In the genomic region with DNA sequence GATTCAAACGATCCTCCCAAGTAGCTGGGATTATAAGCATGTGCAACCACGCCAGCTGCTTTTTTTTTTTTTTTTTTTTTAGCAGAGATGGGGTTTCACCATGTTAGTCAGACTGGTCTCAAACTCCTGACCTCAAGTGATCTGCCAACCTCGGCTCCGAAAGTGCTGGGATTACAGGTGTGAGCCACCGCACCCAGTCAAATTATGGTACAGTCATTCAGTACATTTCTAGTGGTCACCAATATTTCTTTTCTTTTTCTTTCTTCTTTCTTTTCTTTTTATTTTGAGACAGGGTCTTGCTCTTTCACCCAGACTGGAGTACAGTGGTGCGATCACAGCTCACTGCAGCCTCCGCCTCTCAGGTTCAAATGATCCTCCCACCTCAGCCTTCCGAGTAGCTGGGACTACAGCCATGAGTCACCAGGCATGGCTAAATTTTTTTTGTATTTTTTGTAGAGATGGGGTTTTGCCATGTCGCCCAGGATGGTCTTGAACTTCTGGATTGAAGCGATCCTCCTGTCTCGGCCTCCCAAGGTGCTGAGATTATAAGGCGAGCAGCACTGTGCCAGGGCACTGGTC, we compare ENCODE assay signal across 13 cellular contexts. TPM values are rescaled to one million over a fixed set of nuclear protein-coding genes. Genes with fewer than 3 reads are reported as not detected.
DNase-seq lines count a peak whose midpoint lies in the region; ATAC-seq and TF ChIP-seq lines count a peak whose summit lies in the region.
"Had no signal": no experiment of that assay in that cellular context is flagged by ENCODE, and none has a peak within 500 bp of the region (broad histone marks: within the 10 kb centered on the region; RNA-seq: fewer than 3 reads in every experiment).

No MANE protein-coding gene starts in this region.

- no peaks in the 10 kb centered on the region for H3K27me3 Mint-ChIP-seq in activated CD8-positive, alpha-beta T cell treated with anti-CD3 and anti-CD28 coated beads for 36 hours
- H3K27me3 Mint-ChIP-seq in activated CD8-positive, alpha-beta T cell treated with anti-CD3 and anti-CD28 coated beads, Interleukin-2, amount 10 ng/mL, durations not matched to agents 7 days and 5 days (ENCODE audit: low read depth) = peaks cover 6% of the 10 kb centered on the region
- H3K27me3 Mint-ChIP-seq in T-helper 17 cell = no peaks in the 10 kb centered on the region
- H3K27me3 Mint-ChIP-seq in activated T-helper 2 cell treated with anti-CD3 and anti-CD28 coated beads, Interferon-gamma antibody, Interleukin-2, Interleukin-4, amounts not matched to agents 10 μg/mL and 5 μg/mL and 100 μg/mL, durations not matched to agents 14 hours and 24 hours and 36 hours (ENCODE audit: low read depth) = peaks cover 2% of the 10 kb centered on the region

- CTCF ChIA-PET in activated CD8-positive, alpha-beta T cell treated with anti-CD3 and anti-CD28 coated beads for 36 hours (lab: Charles Lee) = interaction anchor here (1.2 kb wide), 1 partner anchor 12 kb away, joined by 3 read pairs; no protein-coding TSS in a partner anchor
- CTCF ChIA-PET in activated CD8-positive, alpha-beta T cell treated with anti-CD3 and anti-CD28 coated beads, Interleukin-2, amount 10 ng/mL, durations not matched to agents 7 days and 5 days (lab: Charles Lee) = interaction anchor here (1.3 kb wide), 1 partner anchor 17 kb away, joined by 3 read pairs; no protein-coding TSS in a partner anchor

- no peak overlapping the region for H3K4me3 Mint-ChIP-seq in activated CD8-positive, alpha-beta T cell treated with anti-CD3 and anti-CD28 coated beads for 36 hours
- no peak overlapping the region for H3K4me3 Mint-ChIP-seq in activated CD8-positive, alpha-beta T cell treated with anti-CD3 and anti-CD28 coated beads, Interleukin-2, amount 10 ng/mL, durations not matched to agents 7 days and 5 days
- peak overlapping the region; percentile 3 for H3K4me3 Mint-ChIP-seq in T-helper 17 cell
- H3K4me3 Mint-ChIP-seq in activated T-helper 2 cell treated with anti-CD3 and anti-CD28 coated beads, Interferon-gamma antibody, Interleukin-2, Interleukin-4, amounts not matched to agents 10 μg/mL and 5 μg/mL and 100 μg/mL, durations not matched to agents 14 hours and 24 hours and 36 hours (ENCODE audit: low read depth) = no peak overlapping the region
- H3K4me3 Mint-ChIP-seq: activated T-helper 1 cell treated with anti-CD3 and anti-CD28 coated beads, Interleukin-12 subunit alpha, Interleukin-12 subunit beta, Interleukin-2, Interleukin-4 antibody, amounts not matched to agents 30 ng/mL and 10 ng/mL and 1 ng/mL, durations not matched to agents 14 hours and 24 hours and 36 hours had no signal

- no peaks in the 10 kb centered on the region for H3K9me3 Mint-ChIP-seq in activated CD8-positive, alpha-beta T cell treated with anti-CD3 and anti-CD28 coated beads for 36 hours
- H3K9me3 Mint-ChIP-seq in activated CD8-positive, alpha-beta T cell treated with anti-CD3 and anti-CD28 coated beads, Interleukin-2, amount 10 ng/mL, durations not matched to agents 7 days and 5 days (ENCODE audit: insufficient read depth) = no peaks in the 10 kb centered on the region
- H3K9me3 Mint-ChIP-seq in activated T-helper 2 cell treated with anti-CD3 and anti-CD28 coated beads, Interferon-gamma antibody, Interleukin-2, Interleukin-4, amounts not matched to agents 10 μg/mL and 5 μg/mL and 100 μg/mL, durations not matched to agents 14 hours and 24 hours and 36 hours = peaks cover 4% of the 10 kb centered on the region
- H3K9me3 Mint-ChIP-seq: activated T-helper 1 cell treated with anti-CD3 and anti-CD28 coated beads, Interleukin-12 subunit alpha, Interleukin-12 subunit beta, Interleukin-2, Interleukin-4 antibody, amounts not matched to agents 30 ng/mL and 10 ng/mL and 1 ng/mL, durations not matched to agents 14 hours and 24 hours and 36 hours had no signal

- no peaks in the 10 kb centered on the region for H3K4me1 Mint-ChIP-seq in activated CD8-positive, alpha-beta T cell treated with anti-CD3 and anti-CD28 coated beads for 36 hours (ENCODE audit: low read depth)
- H3K4me1 Mint-ChIP-seq in activated CD8-positive, alpha-beta T cell treated with anti-CD3 and anti-CD28 coated beads, Interleukin-2, amount 10 ng/mL, durations not matched to agents 7 days and 5 days (ENCODE audit: low read depth) = peaks cover 9% of the 10 kb centered on the region
- H3K4me1 Mint-ChIP-seq in T-helper 17 cell = peaks cover 5% of the 10 kb centered on the region
- H3K4me1 Mint-ChIP-seq in activated T-helper 2 cell treated with anti-CD3 and anti-CD28 coated beads, Interferon-gamma antibody, Interleukin-2, Interleukin-4, amounts not matched to agents 10 μg/mL and 5 μg/mL and 100 μg/mL, durations not matched to agents 14 hours and 24 hours and 36 hours (ENCODE audit: low read depth) = peaks cover 8% of the 10 kb centered on the region

- H3K9me3 ChIP-seq in T-helper 17 cell (ENCODE audit: control insufficient read depth, low read length, poor library complexity, severe bottlenecking) = no peaks in the 10 kb centered on the region

- peak; percentile 76 for ATAC-seq in activated CD8-positive, alpha-beta T cell treated with anti-CD3 and anti-CD28 coated beads for 36 hours
- ATAC-seq in activated CD8-positive, alpha-beta T cell treated with anti-CD3 and anti-CD28 coated beads, Interleukin-2, amount 10 ng/mL, durations not matched to agents 7 days and 5 days = no peak
- ATAC-seq in GM19463 (IDR thresholded peaks at IDR 0.05; ENCODE audit: unreplicated experiment) (peak; percentile 87), HG02973 (IDR thresholded peaks at IDR 0.05; ENCODE audit: unreplicated experiment) (peak; percentile 92), T-helper 17 cell (no peak)

- POLR2A ChIA-PET in activated CD8-positive, alpha-beta T cell treated with anti-CD3 and anti-CD28 coated beads for 36 hours (lab: Charles Lee) = no interaction called here
- POLR2A ChIA-PET in activated CD8-positive, alpha-beta T cell treated with anti-CD3 and anti-CD28 coated beads, Interleukin-2, amount 10 ng/mL, durations not matched to agents 7 days and 5 days (lab: Charles Lee) = no interaction called here

- DNase-seq in activated CD8-positive, alpha-beta T cell treated with anti-CD3 and anti-CD28 coated beads for 36 hours = peak; percentile 63
- DNase-seq in activated CD8-positive, alpha-beta T cell treated with anti-CD3 and anti-CD28 coated beads, Interleukin-2, amount 10 ng/mL, durations not matched to agents 7 days and 5 days = no peak
- DNase-seq in T-helper 17 cell (no peak), NCI-H1417 (lab: John Stamatoyannopoulos, UW) (no peak), DMS 273 treated with DMSO at 0.1 percent for 48 hours (lab: John Stamatoyannopoulos, UW) (no peak)
- no peak for DNase-seq in activated T-helper 2 cell treated with anti-CD3 and anti-CD28 coated beads, Interferon-gamma antibody, Interleukin-2, Interleukin-4, amounts not matched to agents 10 μg/mL and 5 μg/mL and 100 μg/mL, durations not matched to agents 14 hours and 24 hours and 36 hours (ENCODE audit: low spot score)
- DNase-seq: H7; hypothalamus; NCI-H2107; stimulated activated CD4-positive, alpha-beta T cell treated with anti-CD3 and anti-CD28 coated beads, Interleukin-4, amount 100 ng/mL, for 1 hour had no signal

- intact Hi-C loops in activated CD8-positive, alpha-beta T cell treated with anti-CD3 and anti-CD28 coated beads for 36 hours (cut with micrococcal nuclease) = no loop called here
- intact Hi-C loops in activated T-helper 2 cell treated with anti-CD3 and anti-CD28 coated beads, Interferon-gamma antibody, Interleukin-2, Interleukin-4, amounts not matched to agents 10 μg/mL and 5 μg/mL and 100 μg/mL, durations not matched to agents 14 hours and 24 hours and 36 hours (cut with micrococcal nuclease) = no loop called here

- TF ChIP-seq CTCF in activated CD8-positive, alpha-beta T cell treated with anti-CD3 and anti-CD28 coated beads for 36 hours (IDR thresholded peaks at IDR 0.05) = no peak

- no peaks in the 10 kb centered on the region for H3K36me3 Mint-ChIP-seq in activated CD8-positive, alpha-beta T cell treated with anti-CD3 and anti-CD28 coated beads for 36 hours (ENCODE audit: low read depth)
- no peaks in the 10 kb centered on the region for H3K36me3 Mint-ChIP-seq in activated CD8-positive, alpha-beta T cell treated with anti-CD3 and anti-CD28 coated beads, Interleukin-2, amount 10 ng/mL, durations not matched to agents 7 days and 5 days (ENCODE audit: low read depth)
- H3K36me3 Mint-ChIP-seq in T-helper 17 cell (ENCODE audit: low read depth) = no peaks in the 10 kb centered on the region
- no peaks in the 10 kb centered on the region for H3K36me3 Mint-ChIP-seq in activated T-helper 2 cell treated with anti-CD3 and anti-CD28 coated beads, Interferon-gamma antibody, Interleukin-2, Interleukin-4, amounts not matched to agents 10 μg/mL and 5 μg/mL and 100 μg/mL, durations not matched to agents 14 hours and 24 hours and 36 hours (ENCODE audit: low read depth)

- H3K27ac Mint-ChIP-seq in activated CD8-positive, alpha-beta T cell treated with anti-CD3 and anti-CD28 coated beads for 36 hours = no peak overlapping the region
- no peak overlapping the region for H3K27ac Mint-ChIP-seq in activated CD8-positive, alpha-beta T cell treated with anti-CD3 and anti-CD28 coated beads, Interleukin-2, amount 10 ng/mL, durations not matched to agents 7 days and 5 days
- no peak overlapping the region for H3K27ac Mint-ChIP-seq in T-helper 17 cell
- no peak overlapping the region for H3K27ac Mint-ChIP-seq in activated T-helper 2 cell treated with anti-CD3 and anti-CD28 coated beads, Interferon-gamma antibody, Interleukin-2, Interleukin-4, amounts not matched to agents 10 μg/mL and 5 μg/mL and 100 μg/mL, durations not matched to agents 14 hours and 24 hours and 36 hours
- H3K27ac Mint-ChIP-seq: activated T-helper 1 cell treated with anti-CD3 and anti-CD28 coated beads, Interleukin-12 subunit alpha, Interleukin-12 subunit beta, Interleukin-2, Interleukin-4 antibody, amounts not matched to agents 30 ng/mL and 10 ng/mL and 1 ng/mL, durations not matched to agents 14 hours and 24 hours and 36 hours had no signal

RNA-seq across cellular contexts. Expression of a gene that starts 25.4 kb away (rescaled TPM):
- total RNA-seq in activated CD8-positive, alpha-beta T cell treated with anti-CD3 and anti-CD28 coated beads for 36 hours = 10 to 100 TPM; 88.9 to 91.0 TPM
- total RNA-seq in activated CD8-positive, alpha-beta T cell treated with anti-CD3 and anti-CD28 coated beads, Interleukin-2, amount 10 ng/mL, durations not matched to agents 7 days and 5 days = 100 to 1,000 TPM; 119 to 128 TPM
- 10 to 100 TPM; 80.0 to 83.6 TPM for total RNA-seq in T-helper 17 cell
- total RNA-seq in activated T-helper 2 cell treated with anti-CD3 and anti-CD28 coated beads, Interferon-gamma antibody, Interleukin-2, Interleukin-4, amounts not matched to agents 10 μg/mL and 5 μg/mL and 100 μg/mL, durations not matched to agents 14 hours and 24 hours and 36 hours = 81.6 and 84.1 TPM in 2 replicates

RNA-seq across cellular contexts. Expression of a gene that starts 29.2 kb away (rescaled TPM):
- total RNA-seq in activated CD8-positive, alpha-beta T cell treated with anti-CD3 and anti-CD28 coated beads for 36 hours = 10 to 100 TPM; 38.0 to 40.6 TPM
- total RNA-seq in activated CD8-positive, alpha-beta T cell treated with anti-CD3 and anti-CD28 coated beads, Interleukin-2, amount 10 ng/mL, durations not matched to agents 7 days and 5 days = 10 to 100 TPM; 77.6 to 85.0 TPM
- 10 to 100 TPM; 38.1 to 46.5 TPM for total RNA-seq in T-helper 17 cell
- total RNA-seq in activated T-helper 2 cell treated with anti-CD3 and anti-CD28 coated beads, Interferon-gamma antibody, Interleukin-2, Interleukin-4, amounts not matched to agents 10 μg/mL and 5 μg/mL and 100 μg/mL, durations not matched to agents 14 hours and 24 hours and 36 hours = 83.4 and 85.6 TPM in 2 replicates

Comparison
In these comparisons a context has a peak if more than half of its experiments do, and no peak if none do; other contexts are left out.
1. ATAC-seq: peak in activated CD8-positive, alpha-beta T cell treated with anti-CD3 and anti-CD28 coated beads for 36 hours (single experiment), GM19463 (single experiment) and HG02973 (single experiment); none in activated CD8-positive, alpha-beta T cell treated with anti-CD3 and anti-CD28 coated beads, Interleukin-2, amount 10 ng/mL, durations not matched to agents 7 days and 5 days (single experiment) and T-helper 17 cell (single experiment).